8 cellular contexts compared by ENCODE assay signal in the genomic region with DNA sequence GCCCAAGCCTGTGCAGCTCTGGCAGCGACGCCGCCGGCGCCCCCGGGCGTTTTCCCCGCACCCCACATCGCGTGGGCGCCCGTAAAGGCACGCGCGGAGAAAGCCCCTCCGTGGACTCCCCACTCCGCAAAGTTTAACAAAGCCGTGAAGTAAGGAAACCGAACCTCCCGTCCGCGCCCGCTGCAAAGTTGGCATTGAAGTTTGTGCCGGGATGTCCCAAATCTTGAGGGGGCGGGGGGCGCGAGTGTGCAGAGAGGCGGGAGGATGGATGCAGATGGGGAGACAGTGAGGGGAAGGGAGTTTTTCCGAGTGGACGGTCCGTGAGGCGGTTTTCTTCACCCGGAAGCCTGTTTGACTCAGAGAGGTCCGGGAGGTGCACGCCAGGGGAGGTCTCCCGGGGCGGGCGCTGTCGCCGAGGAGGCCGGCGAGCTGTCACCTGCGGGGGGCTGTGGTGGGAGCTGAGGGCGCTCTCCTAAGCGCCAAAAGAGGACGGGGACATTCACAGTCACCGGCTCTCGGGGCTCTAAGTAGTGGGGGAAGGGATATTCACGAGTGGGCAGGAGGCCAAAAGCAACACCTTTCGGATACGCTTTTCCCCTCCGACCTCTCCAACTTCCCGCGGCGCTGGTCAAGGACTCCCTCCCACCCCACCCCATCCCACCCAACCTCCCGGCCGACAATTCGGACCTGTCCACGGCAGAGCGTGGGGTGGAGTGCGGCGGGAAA. TPM values are rescaled to one million over a fixed set of nuclear protein-coding genes. Genes with fewer than 3 reads are reported as not detected.
DNase-seq lines count a peak whose midpoint lies in the region; ATAC-seq and TF ChIP-seq lines count a peak whose summit lies in the region.

No MANE protein-coding gene starts in this region.

- H3K4me3 ChIP-seq in Panc1 (ENCODE audit: low read depth in 2 of 2, low read length in 2 of 2) (peak overlapping the region; percentile 47 to 92), fibroblast of the aortic adventitia (ENCODE audit: low read depth, low read length) (peak overlapping the region; percentile 97), osteoblast (ENCODE audit: insufficient read depth, low read length) (peak overlapping the region; percentile 84)

- peak; percentile 44 for DNase-seq in D341Med (ENCODE audit: low spot score)
- no peak for DNase-seq in Panc1 (ENCODE audit: low read depth, low spot score)
- DNase-seq in fibroblast of the aortic adventitia (ENCODE audit: low read depth): no peak
- peak; percentile 68 for DNase-seq in osteoblast (ENCODE audit: insufficient read length, low spot score, missing footprints)
- no peak for DNase-seq in epidermal melanocyte (ENCODE audit: insufficient read length, low spot score)
- no peak for DNase-seq in NCI-H1930 (lab: John Stamatoyannopoulos, UW)

- BruUV-seq in Panc1 (replicated peaks; lab: Mats Ljungman, UMichigan): no TSS peak

- H3K79me2 ChIP-seq in osteoblast (ENCODE audit: insufficient read depth, low read length): peaks cover 52% of the 10 kb centered on the region

- peaks cover 6% of the 10 kb centered on the region for H4K20me1 ChIP-seq in osteoblast (ENCODE audit: insufficient read depth, low read length)

- H3K27me3 ChIP-seq in Panc1 (ENCODE audit: control insufficient read depth, insufficient read depth, low read length) (peaks cover 4% of the 10 kb centered on the region; the same call in 1 of the 2 replicates), osteoblast (ENCODE audit: insufficient read depth, low read length) (peaks cover 5% of the 10 kb centered on the region)

- H3K4me1 ChIP-seq in Panc1 (ENCODE audit: control insufficient read depth, insufficient read depth, low read length) (peaks cover 4% of the 10 kb centered on the region; the same call in 1 of the 2 replicates), osteoblast (ENCODE audit: insufficient read depth, low read length) (peaks cover 24% of the 10 kb centered on the region)

- ATAC-seq in Panc1 (peak; percentile 52), GM18505 (IDR thresholded peaks at IDR 0.05; ENCODE audit: unreplicated experiment) (no peak), GM21737 (IDR thresholded peaks at IDR 0.05; ENCODE audit: unreplicated experiment) (no peak)

- in situ Hi-C loops in Panc1 (cut with HindIII; ENCODE audit: low pct_unique_long_range_greater_than_20kb, low sequenced_read_pairs): no loop called here

- POLR2A ChIA-PET in Panc1 (lab: Charles Lee): interaction anchor here (0.7 to 1.0 kb wide), 2 partner anchors 58 to 178 kb away, joined by 3 read pairs; no protein-coding TSS in a partner anchor

- intact Hi-C loops in Panc1 (cut with micrococcal nuclease; ENCODE audit: unreplicated experiment): no loop called here

- no peaks in the 10 kb centered on the region for H3K9me3 ChIP-seq in Panc1 (ENCODE audit: control insufficient read depth, insufficient read depth, low read depth, low read length)
- H3K9me3 ChIP-seq in osteoblast (ENCODE audit: low read depth, low read length): no peaks in the 10 kb centered on the region

- TF ChIP-seq POLR2A in GM18505 (IDR thresholded peaks at IDR 0.05; ENCODE audit: borderline replicate concordance, extremely low read depth, insufficient read depth, insufficient read length): no peak

- H3K27ac ChIP-seq in Panc1 (ENCODE audit: low read length): no peak overlapping the region
- H3K27ac ChIP-seq in osteoblast (ENCODE audit: low read depth, low read length): peak overlapping the region; percentile 28

- H3K4me2 ChIP-seq in osteoblast (ENCODE audit: insufficient read depth, low read length): peak overlapping the region; percentile 89

- no peaks in the 10 kb centered on the region; the same call in 1 of the 2 replicates for H3K36me3 ChIP-seq in Panc1 (ENCODE audit: control insufficient read depth, insufficient read depth, low read length)
- H3K36me3 ChIP-seq in osteoblast (ENCODE audit: insufficient read depth, low read length): no peaks in the 10 kb centered on the region

- TF ChIP-seq CTCF in Panc1 (IDR thresholded peaks at IDR 0.05) (no peak), fibroblast of the aortic adventitia (IDR thresholded peaks at IDR 0.05; ENCODE audit: insufficient read depth, low read length) (no peak), osteoblast (IDR thresholded peaks at IDR 0.05; ENCODE audit: extremely low read depth, low read depth, low read length) (no peak)

- CTCF ChIA-PET in Panc1 (lab: Charles Lee): interaction anchor here (0.6 to 1.1 kb wide), 2 partner anchors 78 to 111 kb away, joined by 3 read pairs; no protein-coding TSS in a partner anchor

- peak overlapping the region; percentile 71 for H2AFZ ChIP-seq in osteoblast (ENCODE audit: low read length)

RNA-seq across cellular contexts. Expression of a gene that starts 1.3 kb away (rescaled TPM):
- total RNA-seq in Panc1 (2021; ENCODE audit: unreplicated experiment): 29.6 TPM
- 17.1 TPM for polyA plus RNA-seq in Panc1 (2012; ENCODE audit: insufficient read length)
- 27.3 and 235 TPM in 2 replicates for total RNA-seq in fibroblast of the aortic adventitia (ENCODE audit: low replicate concordance)
- 54.3 and 65.1 TPM in 2 replicates for total RNA-seq in osteoblast

Comparison
In these comparisons a context has a peak if more than half of its experiments do, and no peak if none do; other contexts are left out.
1. DNase-seq: peak in D341Med (single experiment) and osteoblast (single experiment); none in Panc1 (single experiment), fibroblast of the aortic adventitia (single experiment), epidermal melanocyte (single experiment) and NCI-H1930 (0 of 2).
2. Peak in every context shown above with its lines, with median percentiles within 50 percentile points of each other: H3K4me3 ChIP-seq.